In the genomic region with DNA sequence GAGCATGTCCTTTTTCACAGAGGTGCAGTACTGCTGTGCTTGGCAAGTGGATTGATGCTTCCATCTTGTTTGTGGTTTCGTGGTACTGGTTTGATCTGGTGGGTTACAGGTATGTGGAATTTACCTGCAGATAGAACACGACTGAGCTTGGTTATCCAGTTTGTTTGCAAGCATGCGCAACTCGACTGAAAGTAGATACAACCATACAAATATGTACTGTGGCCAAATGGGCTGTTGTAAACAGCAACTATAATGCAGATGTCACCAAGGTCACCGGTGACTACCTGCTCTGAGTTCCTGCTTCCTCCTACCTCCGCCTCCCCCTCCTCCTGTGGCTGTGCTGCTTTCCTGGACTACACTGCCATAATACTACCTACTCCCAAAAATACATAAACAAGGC, we compare ENCODE assay signal across 35 cellular contexts. TPM values are rescaled to one million over a fixed set of nuclear protein-coding genes. Genes with fewer than 3 reads are reported as not detected.
"Had no signal": no experiment of that assay in that cellular context is flagged by ENCODE, and none has a peak within 500 bp of the region (broad histone marks: within the 10 kb centered on the region; RNA-seq: fewer than 3 reads in every experiment).

No MANE protein-coding gene starts in this region.

- H3K9me3 Mint-ChIP-seq: activated CD4-positive, alpha-beta memory T cell treated with anti-CD3 and anti-CD28 coated beads, Interleukin-2, amount 10 ng/mL, durations not matched to agents 7 days and 5 days; activated CD4-positive, alpha-beta T cell treated with anti-CD3 and anti-CD28 coated beads, Interleukin-2, amount 10 ng/mL, durations not matched to agents 7 days and 5 days; activated naive CD4-positive, alpha-beta T cell treated with anti-CD3 and anti-CD28 coated beads, Interleukin-2, amount 10 ng/mL, durations not matched to agents 7 days and 5 days; activated naive CD8-positive, alpha-beta T cell treated with anti-CD3 and anti-CD28 coated beads, Interleukin-2, amount 10 ng/mL, durations not matched to agents 7 days and 5 days; activated T-cell treated with anti-CD3 and anti-CD28 coated beads, Interleukin-2, amount 50 U/mL, for 24 hours; central memory CD8-positive, alpha-beta T cell had no signal

- H3K27ac Mint-ChIP-seq: activated CD4-positive, alpha-beta memory T cell treated with anti-CD3 and anti-CD28 coated beads, Interleukin-2, amount 10 ng/mL, durations not matched to agents 7 days and 5 days; activated CD4-positive, alpha-beta T cell treated with anti-CD3 and anti-CD28 coated beads, Interleukin-2, amount 10 ng/mL, durations not matched to agents 7 days and 5 days; activated naive CD4-positive, alpha-beta T cell treated with anti-CD3 and anti-CD28 coated beads, Interleukin-2, amount 10 ng/mL, durations not matched to agents 7 days and 5 days; activated naive CD4-positive, alpha-beta T cell treated with anti-CD3 and anti-CD28 coated beads, Interleukin-2, amount 50 U/mL, for 72 hours; activated naive CD8-positive, alpha-beta T cell treated with anti-CD3 and anti-CD28 coated beads, Interleukin-2, amount 10 ng/mL, durations not matched to agents 7 days and 5 days; activated T-cell treated with anti-CD3 and anti-CD28 coated beads, Interleukin-2, amount 50 U/mL, for 24 hours; activated T-cell treated with anti-CD3 and anti-CD28 coated beads, Interleukin-2, amount 50 U/mL, for 72 hours; dendritic cell treated with granulocyte-macrophage colony-stimulating factor and Interleukin-4, amounts not matched to agents 40 ng/mL and 50 ng/mL, for 4 days; WTC11 had no signal

- H3K4me1 ChIP-seq: esophagus squamous epithelium, gastroesophageal sphincter had no signal

- H3K27me3 ChIP-seq: brain microvascular endothelial cell, esophagus squamous epithelium had no signal

- H3K27ac ChIP-seq: brain microvascular endothelial cell, coronary artery, dorsolateral prefrontal cortex, esophagus squamous epithelium, gastroesophageal sphincter had no signal

- H3K4me3 ChIP-seq: coronary artery, dorsolateral prefrontal cortex, esophagus squamous epithelium, gastroesophageal sphincter had no signal

- DNase-seq: activated CD4-positive, alpha-beta memory T cell treated with anti-CD3 and anti-CD28 coated beads, Interleukin-2, amount 10 ng/mL, durations not matched to agents 7 days and 5 days; activated CD4-positive, alpha-beta T cell treated with anti-CD3 and anti-CD28 coated beads for 1 hour; activated CD4-positive, alpha-beta T cell treated with anti-CD3 and anti-CD28 coated beads for 4 hours; activated CD4-positive, alpha-beta T cell treated with anti-CD3 and anti-CD28 coated beads, Interleukin-2, amount 10 ng/mL, durations not matched to agents 7 days and 5 days; activated CD4-positive, alpha-beta T cell treated with anti-CD3 and anti-CD28 coated beads, Interleukin-2, amount 50 U/mL, for 4 hours; activated CD8-positive, alpha-beta memory T cell treated with anti-CD3 and anti-CD28 coated beads, Interleukin-2, amount 50 U/mL, for 48 hours; activated gamma-delta T cell; activated naive CD4-positive, alpha-beta T cell; activated naive CD4-positive, alpha-beta T cell treated with anti-CD3 and anti-CD28 coated beads, Interleukin-2, amount 10 ng/mL, durations not matched to agents 7 days and 5 days; activated naive CD8-positive, alpha-beta T cell treated with anti-CD3 and anti-CD28 coated beads, Interleukin-2, amount 10 ng/mL, durations not matched to agents 7 days and 5 days; activated T-cell treated with anti-CD3 and anti-CD28 coated beads for 4 hours; activated T-cell treated with anti-CD3 and anti-CD28 coated beads, Interleukin-2, amount 50 U/mL, for 24 hours; activated T-cell treated with anti-CD3 and anti-CD28 coated beads, Interleukin-2, amount 50 U/mL, for 72 hours; amniotic stem cell; anterior cingulate cortex; brain microvascular endothelial cell; dorsolateral prefrontal cortex; effector memory CD4-positive, alpha-beta T cell; erythroblast; esophagus squamous epithelium; foreskin melanocyte; T-helper 2 cell had no signal

- H3K4me1 Mint-ChIP-seq: activated CD4-positive, alpha-beta memory T cell treated with anti-CD3 and anti-CD28 coated beads, Interleukin-2, amount 10 ng/mL, durations not matched to agents 7 days and 5 days; activated CD4-positive, alpha-beta T cell treated with anti-CD3 and anti-CD28 coated beads, Interleukin-2, amount 10 ng/mL, durations not matched to agents 7 days and 5 days; activated naive CD4-positive, alpha-beta T cell treated with anti-CD3 and anti-CD28 coated beads, Interleukin-2, amount 10 ng/mL, durations not matched to agents 7 days and 5 days; activated naive CD8-positive, alpha-beta T cell treated with anti-CD3 and anti-CD28 coated beads, Interleukin-2, amount 10 ng/mL, durations not matched to agents 7 days and 5 days; central memory CD8-positive, alpha-beta T cell; WTC11 had no signal

- H3K27me3 Mint-ChIP-seq: dendritic cell treated with granulocyte-macrophage colony-stimulating factor and Interleukin-4, amounts not matched to agents 40 ng/mL and 50 ng/mL, for 4 days had no signal

- H3K36me3 ChIP-seq: brain microvascular endothelial cell, gastroesophageal sphincter had no signal

- H3K36me3 Mint-ChIP-seq: activated naive CD4-positive, alpha-beta T cell treated with anti-CD3 and anti-CD28 coated beads, Interleukin-2, amount 10 ng/mL, durations not matched to agents 7 days and 5 days; activated naive CD4-positive, alpha-beta T cell treated with anti-CD3 and anti-CD28 coated beads, Interleukin-2, amount 50 U/mL, for 72 hours; activated naive CD8-positive, alpha-beta T cell treated with anti-CD3 and anti-CD28 coated beads, Interleukin-2, amount 10 ng/mL, durations not matched to agents 7 days and 5 days had no signal

- H3K4me3 Mint-ChIP-seq: activated CD4-positive, alpha-beta memory T cell treated with anti-CD3 and anti-CD28 coated beads, Interleukin-2, amount 10 ng/mL, durations not matched to agents 7 days and 5 days; activated CD4-positive, alpha-beta T cell treated with anti-CD3 and anti-CD28 coated beads, Interleukin-2, amount 10 ng/mL, durations not matched to agents 7 days and 5 days; activated naive CD4-positive, alpha-beta T cell treated with anti-CD3 and anti-CD28 coated beads, Interleukin-2, amount 10 ng/mL, durations not matched to agents 7 days and 5 days; activated naive CD8-positive, alpha-beta T cell treated with anti-CD3 and anti-CD28 coated beads, Interleukin-2, amount 10 ng/mL, durations not matched to agents 7 days and 5 days; activated T-cell treated with anti-CD3 and anti-CD28 coated beads, Interleukin-2, amount 50 U/mL, for 24 hours; activated T-cell treated with anti-CD3 and anti-CD28 coated beads, Interleukin-2, amount 50 U/mL, for 72 hours; central memory CD8-positive, alpha-beta T cell; dendritic cell treated with granulocyte-macrophage colony-stimulating factor and Interleukin-4, amounts not matched to agents 40 ng/mL and 50 ng/mL, for 4 days; WTC11 had no signal

- H3K9me3 ChIP-seq: gastroesophageal sphincter had no signal

RNA-seq across cellular contexts. Expression of a gene that starts 12.4 kb away (rescaled TPM):
- total RNA-seq: activated CD4-positive, alpha-beta memory T cell treated with anti-CD3 and anti-CD28 coated beads, Interleukin-2, amount 10 ng/mL, durations not matched to agents 7 days and 5 days; activated CD4-positive, alpha-beta T cell treated with anti-CD3 and anti-CD28 coated beads, Interleukin-2, amount 10 ng/mL, durations not matched to agents 7 days and 5 days; activated naive CD4-positive, alpha-beta T cell treated with anti-CD3 and anti-CD28 coated beads, Interleukin-2, amount 50 U/mL, for 72 hours; activated naive CD8-positive, alpha-beta T cell treated with anti-CD3 and anti-CD28 coated beads, Interleukin-2, amount 10 ng/mL, durations not matched to agents 7 days and 5 days; activated T-cell treated with anti-CD3 and anti-CD28 coated beads, Interleukin-2, amount 50 U/mL, for 72 hours; astrocyte; cardiac septum; cerebellum; fibroblast of lung; fibroblast of villous mesenchyme; glomerular endothelial cell; T-helper 1 cell treated with Interleukin-12 subunit alpha and Interleukin-12 subunit beta and Interleukin-4 antibody, amounts not matched to agents 30 ng/mL and 1 ng/mL, for 36 hours; WTC11 had no signal
- polyA plus RNA-seq: fibroblast of lung had no signal
